In genomic region chr1:207987164-207987563, GRCh38 we compare ENCODE assay signal across 17 cellular contexts.
A peak's percentile ranks its signal among the peaks of the same experiment; 100 is the strongest.
DNase-seq lines count a peak whose midpoint lies in the region; ATAC-seq and TF ChIP-seq lines count a peak whose summit lies in the region.
"Had no signal": no experiment of that assay in that cellular context is flagged by ENCODE, and none has a peak within 500 bp of the region (broad histone marks: within the 10 kb centered on the region; RNA-seq: fewer than 3 reads in every experiment).

No MANE protein-coding gene starts in this region.

- H3K4me3 Mint-ChIP-seq in osteocyte (ENCODE audit: unreplicated experiment): no peak overlapping the region
- no peak overlapping the region for H3K4me3 Mint-ChIP-seq in activated T-helper 1 cell treated with anti-CD3 and anti-CD28 coated beads, Interleukin-12 subunit alpha, Interleukin-12 subunit beta, Interleukin-2, Interleukin-4 antibody, amounts not matched to agents 30 ng/mL and 10 ng/mL and 1 ng/mL, durations not matched to agents 14 hours and 24 hours and 36 hours
- H3K4me3 Mint-ChIP-seq in activated naive CD8-positive, alpha-beta T cell treated with anti-CD3 and anti-CD28 coated beads, Interleukin-2, amount 50 U/mL, for 24 hours: no peak overlapping the region
- H3K4me3 Mint-ChIP-seq: CD4-positive, CD25-positive, alpha-beta regulatory T cell; GM23338 had no signal

- intact Hi-C loops in activated T-helper 1 cell treated with anti-CD3 and anti-CD28 coated beads, Interleukin-12 subunit alpha, Interleukin-12 subunit beta, Interleukin-2, Interleukin-4 antibody, amounts not matched to agents 30 ng/mL and 10 ng/mL and 1 ng/mL, durations not matched to agents 14 hours and 24 hours and 36 hours (cut with micrococcal nuclease): no loop called here

- H3K27me3 Mint-ChIP-seq in osteocyte (ENCODE audit: unreplicated experiment): peaks cover 8% of the 10 kb centered on the region
- H3K27me3 Mint-ChIP-seq in activated T-helper 1 cell treated with anti-CD3 and anti-CD28 coated beads, Interleukin-12 subunit alpha, Interleukin-12 subunit beta, Interleukin-2, Interleukin-4 antibody, amounts not matched to agents 30 ng/mL and 10 ng/mL and 1 ng/mL, durations not matched to agents 14 hours and 24 hours and 36 hours (ENCODE audit: insufficient read depth): peaks cover 8% of the 10 kb centered on the region
- H3K27me3 Mint-ChIP-seq in activated naive CD8-positive, alpha-beta T cell treated with anti-CD3 and anti-CD28 coated beads, Interleukin-2, amount 50 U/mL, for 24 hours: peaks cover 6% of the 10 kb centered on the region
- H3K27me3 Mint-ChIP-seq: CD4-positive, CD25-positive, alpha-beta regulatory T cell had no signal

- no peak overlapping the region for H3K27ac Mint-ChIP-seq in osteocyte (ENCODE audit: unreplicated experiment)
- no peak overlapping the region for H3K27ac Mint-ChIP-seq in activated T-helper 1 cell treated with anti-CD3 and anti-CD28 coated beads, Interleukin-12 subunit alpha, Interleukin-12 subunit beta, Interleukin-2, Interleukin-4 antibody, amounts not matched to agents 30 ng/mL and 10 ng/mL and 1 ng/mL, durations not matched to agents 14 hours and 24 hours and 36 hours
- no peak overlapping the region for H3K27ac Mint-ChIP-seq in activated naive CD8-positive, alpha-beta T cell treated with anti-CD3 and anti-CD28 coated beads, Interleukin-2, amount 50 U/mL, for 24 hours
- H3K27ac Mint-ChIP-seq: CD4-positive, CD25-positive, alpha-beta regulatory T cell; GM23338 had no signal

- no peak for ATAC-seq in activated naive CD8-positive, alpha-beta T cell treated with anti-CD3 and anti-CD28 coated beads, Interleukin-2, amount 50 U/mL, for 24 hours
- ATAC-seq: GM23338, HCT116 had no signal

- TF ChIP-seq CTCF in osteocyte (IDR thresholded peaks at IDR 0.05): no peak

- no peaks in the 10 kb centered on the region for H3K9me3 Mint-ChIP-seq in osteocyte (ENCODE audit: unreplicated experiment)
- H3K9me3 Mint-ChIP-seq in activated T-helper 1 cell treated with anti-CD3 and anti-CD28 coated beads, Interleukin-12 subunit alpha, Interleukin-12 subunit beta, Interleukin-2, Interleukin-4 antibody, amounts not matched to agents 30 ng/mL and 10 ng/mL and 1 ng/mL, durations not matched to agents 14 hours and 24 hours and 36 hours: no peaks in the 10 kb centered on the region
- H3K9me3 Mint-ChIP-seq in activated naive CD8-positive, alpha-beta T cell treated with anti-CD3 and anti-CD28 coated beads, Interleukin-2, amount 50 U/mL, for 24 hours: no peaks in the 10 kb centered on the region
- H3K9me3 Mint-ChIP-seq: CD4-positive, CD25-positive, alpha-beta regulatory T cell; GM23338 had no signal

- no peaks in the 10 kb centered on the region for H3K36me3 Mint-ChIP-seq in osteocyte (ENCODE audit: unreplicated experiment)
- H3K36me3 Mint-ChIP-seq in activated T-helper 1 cell treated with anti-CD3 and anti-CD28 coated beads, Interleukin-12 subunit alpha, Interleukin-12 subunit beta, Interleukin-2, Interleukin-4 antibody, amounts not matched to agents 30 ng/mL and 10 ng/mL and 1 ng/mL, durations not matched to agents 14 hours and 24 hours and 36 hours (ENCODE audit: low read depth): no peaks in the 10 kb centered on the region
- no peaks in the 10 kb centered on the region for H3K36me3 Mint-ChIP-seq in activated naive CD8-positive, alpha-beta T cell treated with anti-CD3 and anti-CD28 coated beads, Interleukin-2, amount 50 U/mL, for 24 hours (ENCODE audit: low read depth)
- H3K36me3 Mint-ChIP-seq: CD4-positive, CD25-positive, alpha-beta regulatory T cell had no signal

- H3K4me1 Mint-ChIP-seq in osteocyte (ENCODE audit: unreplicated experiment): peaks cover 7% of the 10 kb centered on the region
- no peaks in the 10 kb centered on the region for H3K4me1 Mint-ChIP-seq in activated T-helper 1 cell treated with anti-CD3 and anti-CD28 coated beads, Interleukin-12 subunit alpha, Interleukin-12 subunit beta, Interleukin-2, Interleukin-4 antibody, amounts not matched to agents 30 ng/mL and 10 ng/mL and 1 ng/mL, durations not matched to agents 14 hours and 24 hours and 36 hours (ENCODE audit: low read depth)
- no peaks in the 10 kb centered on the region for H3K4me1 Mint-ChIP-seq in activated naive CD8-positive, alpha-beta T cell treated with anti-CD3 and anti-CD28 coated beads, Interleukin-2, amount 50 U/mL, for 24 hours
- H3K4me1 Mint-ChIP-seq: CD4-positive, CD25-positive, alpha-beta regulatory T cell; GM23338 had no signal

- DNase-seq in EH (ENCODE audit: low read depth) (peak; percentile 24), amniotic epithelial cell (ENCODE audit: low read depth) (peak; percentile 50), islet precursor cell (peak; percentile 4), osteocyte (ENCODE audit: extremely low spot score, unreplicated experiment) (peak; percentile 11), HuH-7.5 (ENCODE audit: low spot score) (no peak)
- no peak for DNase-seq in activated T-helper 1 cell treated with anti-CD3 and anti-CD28 coated beads, Interleukin-12 subunit alpha, Interleukin-12 subunit beta, Interleukin-2, Interleukin-4 antibody, amounts not matched to agents 30 ng/mL and 10 ng/mL and 1 ng/mL, durations not matched to agents 14 hours and 24 hours and 36 hours (ENCODE audit: low spot score)
- no peak for DNase-seq in activated naive CD8-positive, alpha-beta T cell treated with anti-CD3 and anti-CD28 coated beads, Interleukin-2, amount 50 U/mL, for 24 hours
- DNase-seq: BE2C; CD4-positive, CD25-positive, alpha-beta regulatory T cell; DMS153; MV-4-11; NCI-H187; NCI-H226; NCI-H526; SJCRH30 had no signal

Comparison
In these comparisons a context has a peak if more than half of its experiments do, and no peak if none do; other contexts are left out.
1. DNase-seq: peak in EH (single experiment), amniotic epithelial cell (single experiment), islet precursor cell (single experiment) and osteocyte (single experiment); none in HuH-7.5 (single experiment), activated T-helper 1 cell treated with anti-CD3 and anti-CD28 coated beads, Interleukin-12 subunit alpha, Interleukin-12 subunit beta, Interleukin-2, Interleukin-4 antibody, amounts not matched to agents 30 ng/mL and 10 ng/mL and 1 ng/mL, durations not matched to agents 14 hours and 24 hours and 36 hours (single experiment) and activated naive CD8-positive, alpha-beta T cell treated with anti-CD3 and anti-CD28 coated beads, Interleukin-2, amount 50 U/mL, for 24 hours (single experiment).